Comparison of ENCODE assay signal across 21 cellular contexts in the genomic region with DNA sequence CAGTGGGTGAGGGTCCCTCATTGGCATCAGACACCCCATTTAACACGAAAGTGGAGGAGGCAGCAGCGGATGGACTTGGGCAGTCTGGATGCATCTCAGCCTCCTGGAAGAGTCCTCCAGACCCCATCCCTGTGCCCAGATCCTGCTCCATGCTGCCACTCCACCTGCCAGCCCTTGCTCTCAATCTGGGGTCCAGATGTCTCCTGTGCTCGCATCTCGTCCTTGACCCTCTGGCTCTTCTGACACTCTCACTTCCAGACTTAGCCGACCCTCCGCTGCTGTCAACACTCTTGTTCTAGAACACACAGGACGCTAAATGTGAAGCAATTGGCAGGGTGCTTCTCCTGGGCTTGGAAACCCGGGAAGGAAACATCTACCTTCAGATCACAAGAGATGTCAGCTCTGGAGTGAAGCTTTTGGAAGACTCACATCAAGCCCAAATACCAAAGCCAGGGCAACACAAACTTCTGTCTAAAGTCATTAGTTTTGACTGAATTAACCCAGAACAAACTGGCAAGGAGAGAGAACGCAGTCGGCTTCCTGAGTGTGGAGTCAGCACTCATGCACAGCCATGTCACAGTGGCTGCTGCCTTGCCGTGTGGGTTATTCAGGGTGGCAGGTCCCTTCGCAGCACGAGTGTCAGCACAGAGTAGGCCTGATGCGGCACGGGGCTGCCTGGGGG.
"Had no signal": no experiment of that assay in that cellular context is flagged by ENCODE, and none has a peak within 500 bp of the region (broad histone marks: within the 10 kb centered on the region; RNA-seq: fewer than 3 reads in every experiment).

No MANE protein-coding gene starts in this region.

- H3K4me1 Mint-ChIP-seq: stimulated activated naive B cell treated with anti-CD40 and anti-IgM and Interleukin-4, amounts not matched to agents 10 μg/mL and 1 μg/mL and 100 μg/mL, for 72 hours; stimulated activated naive CD8-positive, alpha-beta T cell treated with anti-CD3 and anti-CD28 coated beads, Interleukin-15, amount 100 ng/mL, for 72 hours had no signal

- H3K36me3 Mint-ChIP-seq: naive thymus-derived CD8-positive, alpha-beta T cell; stimulated activated naive B cell treated with anti-CD40 and anti-IgM and Interleukin-4, amounts not matched to agents 10 μg/mL and 1 μg/mL and 100 μg/mL, for 72 hours had no signal

- H3K27me3 Mint-ChIP-seq: dendritic cell treated with granulocyte-macrophage colony-stimulating factor and Interleukin-4, amounts not matched to agents 40 ng/mL and 50 ng/mL, for 4 days; stimulated activated naive B cell treated with anti-CD40 and anti-IgM and Interleukin-4, amounts not matched to agents 10 μg/mL and 1 μg/mL and 100 μg/mL, for 72 hours had no signal

- H3K27ac ChIP-seq: hepatocyte, ovary, spleen, testis, tibial nerve had no signal

- H3K79me2 ChIP-seq: hepatocyte had no signal

- H3K4me3 ChIP-seq: hepatocyte, mucosa of descending colon, ovary, spleen, testis, tibial nerve had no signal

- FAIRE-seq: colon, endothelial cell of umbilical vein had no signal

- H3K9me3 ChIP-seq: mucosa of descending colon, ovary, spleen, testis had no signal

- H3K4me3 Mint-ChIP-seq: dendritic cell treated with granulocyte-macrophage colony-stimulating factor and Interleukin-4, amounts not matched to agents 40 ng/mL and 50 ng/mL, for 4 days; naive thymus-derived CD8-positive, alpha-beta T cell; stimulated activated naive B cell treated with anti-CD40 and anti-IgM and Interleukin-4, amounts not matched to agents 10 μg/mL and 1 μg/mL and 100 μg/mL, for 72 hours; stimulated activated naive CD8-positive, alpha-beta T cell treated with anti-CD3 and anti-CD28 coated beads, Interleukin-15, amount 100 ng/mL, for 72 hours had no signal

- H3K9me3 Mint-ChIP-seq: dendritic cell treated with granulocyte-macrophage colony-stimulating factor and Interleukin-4, amounts not matched to agents 40 ng/mL and 50 ng/mL, for 4 days; naive thymus-derived CD8-positive, alpha-beta T cell; stimulated activated naive CD8-positive, alpha-beta T cell treated with anti-CD3 and anti-CD28 coated beads, Interleukin-15, amount 100 ng/mL, for 72 hours had no signal

- H3K36me3 ChIP-seq: ovary, spleen, tibial nerve had no signal

- H3K27ac Mint-ChIP-seq: dendritic cell treated with granulocyte-macrophage colony-stimulating factor and Interleukin-4, amounts not matched to agents 40 ng/mL and 50 ng/mL, for 4 days; progenitor cell of endocrine pancreas; stimulated activated naive B cell treated with anti-CD40 and anti-IgM and Interleukin-4, amounts not matched to agents 10 μg/mL and 1 μg/mL and 100 μg/mL, for 72 hours had no signal

- H3K4me1 ChIP-seq: tibial nerve had no signal

- H2AFZ ChIP-seq: hepatocyte had no signal

- H3K4me2 ChIP-seq: hepatocyte had no signal

- ATAC-seq: left lobe of liver; mucosa of descending colon; naive thymus-derived CD8-positive, alpha-beta T cell; sciatic nerve; stimulated activated naive B cell treated with anti-CD40 and anti-IgM and Interleukin-4, amounts not matched to agents 10 μg/mL and 1 μg/mL and 100 μg/mL, for 72 hours; stimulated activated naive CD8-positive, alpha-beta T cell treated with anti-CD3 and anti-CD28 coated beads, Interleukin-15, amount 100 ng/mL, for 72 hours had no signal

- H3K27me3 ChIP-seq: hepatocyte, ovary, testis, tibial nerve had no signal

- DNase-seq: central memory CD4-positive, alpha-beta T cell; erythroblast; foreskin melanocyte; mammary epithelial cell; mucosa of descending colon; naive thymus-derived CD8-positive, alpha-beta T cell; ovary; spleen; stimulated activated CD4-positive, alpha-beta T cell treated with anti-CD3 and anti-CD28 coated beads, Interleukin-2, amount 100 ng/mL, for 24 hours; stimulated activated CD4-positive, alpha-beta T cell treated with anti-CD3 and anti-CD28 coated beads, Interleukin-4, amount 100 ng/mL, for 4 hours; stimulated activated naive B cell treated with anti-CD40 and anti-IgM and Interleukin-4, amounts not matched to agents 10 μg/mL and 1 μg/mL and 100 μg/mL, for 72 hours; stimulated activated naive CD8-positive, alpha-beta T cell treated with anti-CD3 and anti-CD28 coated beads, Interleukin-15, amount 100 ng/mL, for 72 hours; testis had no signal
